1 cellular context compared by ENCODE assay signal in the genomic region with DNA sequence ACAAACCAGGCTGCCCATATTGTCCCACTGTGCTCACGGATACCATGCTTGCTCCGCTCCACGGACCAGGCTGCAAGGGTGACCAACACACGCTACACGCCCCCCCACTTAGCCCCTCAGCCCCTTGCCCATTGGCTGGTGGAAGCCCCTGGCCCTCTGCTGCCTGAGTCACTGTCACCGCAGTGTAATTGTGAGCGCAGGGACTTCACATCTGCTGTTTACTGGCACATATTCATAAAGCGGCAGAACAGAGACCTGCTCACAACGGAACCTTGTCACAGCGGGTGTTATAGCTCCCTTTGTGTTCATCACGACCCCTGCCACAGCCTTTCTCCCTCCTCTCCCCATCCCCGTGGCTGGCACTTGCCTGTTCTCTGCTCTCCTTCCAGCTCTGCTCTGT.
TF ChIP-seq lines count a peak whose summit lies in the region.

No MANE protein-coding gene starts in this region.

TF ChIP-seq in neural cell, 6 proteins besides CTCF, POLR2A, EP300 and RAD21 (continued from another document):
- TF ChIP-seq, protein P1, sequence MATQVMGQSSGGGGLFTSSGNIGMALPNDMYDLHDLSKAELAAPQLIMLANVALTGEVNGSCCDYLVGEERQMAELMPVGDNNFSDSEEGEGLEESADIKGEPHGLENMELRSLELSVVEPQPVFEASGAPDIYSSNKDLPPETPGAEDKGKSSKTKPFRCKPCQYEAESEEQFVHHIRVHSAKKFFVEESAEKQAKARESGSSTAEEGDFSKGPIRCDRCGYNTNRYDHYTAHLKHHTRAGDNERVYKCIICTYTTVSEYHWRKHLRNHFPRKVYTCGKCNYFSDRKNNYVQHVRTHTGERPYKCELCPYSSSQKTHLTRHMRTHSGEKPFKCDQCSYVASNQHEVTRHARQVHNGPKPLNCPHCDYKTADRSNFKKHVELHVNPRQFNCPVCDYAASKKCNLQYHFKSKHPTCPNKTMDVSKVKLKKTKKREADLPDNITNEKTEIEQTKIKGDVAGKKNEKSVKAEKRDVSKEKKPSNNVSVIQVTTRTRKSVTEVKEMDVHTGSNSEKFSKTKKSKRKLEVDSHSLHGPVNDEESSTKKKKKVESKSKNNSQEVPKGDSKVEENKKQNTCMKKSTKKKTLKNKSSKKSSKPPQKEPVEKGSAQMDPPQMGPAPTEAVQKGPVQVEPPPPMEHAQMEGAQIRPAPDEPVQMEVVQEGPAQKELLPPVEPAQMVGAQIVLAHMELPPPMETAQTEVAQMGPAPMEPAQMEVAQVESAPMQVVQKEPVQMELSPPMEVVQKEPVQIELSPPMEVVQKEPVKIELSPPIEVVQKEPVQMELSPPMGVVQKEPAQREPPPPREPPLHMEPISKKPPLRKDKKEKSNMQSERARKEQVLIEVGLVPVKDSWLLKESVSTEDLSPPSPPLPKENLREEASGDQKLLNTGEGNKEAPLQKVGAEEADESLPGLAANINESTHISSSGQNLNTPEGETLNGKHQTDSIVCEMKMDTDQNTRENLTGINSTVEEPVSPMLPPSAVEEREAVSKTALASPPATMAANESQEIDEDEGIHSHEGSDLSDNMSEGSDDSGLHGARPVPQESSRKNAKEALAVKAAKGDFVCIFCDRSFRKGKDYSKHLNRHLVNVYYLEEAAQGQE (IDR thresholded peaks at IDR 0.05; ENCODE audit: borderline replicate concordance) = no peak
- no peak for TF ChIP-seq POLR2AphosphoS5 (IDR thresholded peaks at IDR 0.05)
TF ChIP-seq in neural cell: peak in this region for 0.
